8 cellular contexts compared by ENCODE assay signal in the genomic region with DNA sequence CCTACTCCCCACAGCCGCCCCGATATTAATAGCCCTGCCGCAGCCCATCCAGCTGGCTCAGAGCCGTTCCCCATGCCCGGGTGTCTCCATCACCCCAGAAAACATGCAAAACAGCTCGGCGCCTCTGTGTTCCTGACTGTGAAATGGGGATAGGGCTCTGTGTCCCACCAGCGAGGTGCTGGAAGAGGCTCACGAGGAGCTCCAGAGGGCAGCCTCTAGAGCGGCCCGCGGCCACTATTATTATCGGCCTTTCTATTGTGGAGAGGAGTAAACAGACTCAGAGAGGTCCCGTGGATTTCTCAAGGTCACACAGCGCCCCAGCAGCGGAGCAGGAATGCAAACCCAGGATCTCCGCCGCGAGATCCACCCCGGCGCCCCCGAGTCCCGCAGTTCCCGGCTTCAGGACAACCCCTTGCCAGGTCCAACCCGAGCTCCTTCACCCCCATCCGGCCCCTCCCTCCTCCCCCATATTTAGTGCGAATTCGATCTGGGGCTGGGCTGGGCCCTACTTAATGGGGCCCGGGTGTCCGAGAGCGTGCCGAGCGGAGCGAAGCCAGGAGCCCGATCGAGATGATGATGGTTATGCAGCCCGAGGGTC. TPM values are rescaled to one million over a fixed set of nuclear protein-coding genes. Genes with fewer than 3 reads are reported as not detected.
A peak's percentile ranks its signal among the peaks of the same experiment; 100 is the strongest.
DNase-seq lines count a peak whose midpoint lies in the region; ATAC-seq and TF ChIP-seq lines count a peak whose summit lies in the region.

Gene ACTN3, plus strand, starts transcription at position 536 of the 598 bp plus-strand sequence. Its CDS starts 35 bp downstream, at position 571.

- TF ChIP-seq CTCF in BE2C (IDR thresholded peaks at IDR 0.05; ENCODE audit: low read depth, low read length): no peak
- TF ChIP-seq CTCF in HL-60 (IDR thresholded peaks at IDR 0.05; ENCODE audit: insufficient read depth, low read length): no peak
- no peak for TF ChIP-seq CTCF in brain (conservative IDR thresholded peaks at IDR 0.05)
- TF ChIP-seq CTCF in tibial artery (IDR thresholded peaks at IDR 0.05): no peak

- H3K27ac ChIP-seq in HL-60 (replicated peaks) (peak within 1 kb of the TSS; percentile 55), tibial artery (peak within 1 kb of the TSS; percentile 72 to 80)

- H3K4me1 ChIP-seq in BE2C: no peaks in the 10 kb centered on the region; the same call in 1 of the 2 replicates
- peaks cover 0 to 41% (median 27%) of the 10 kb centered on the region in 4 donors for H3K4me1 ChIP-seq in tibial artery

- peak within 1 kb of the TSS in 3 of 5 experiments; percentile 28 to 53 (median 34) for H3K27ac Mint-ChIP-seq in brain

- H3K27me3 ChIP-seq in BE2C: no peaks in the 10 kb centered on the region
- peaks cover 2% of the 10 kb centered on the region for H3K27me3 ChIP-seq in HL-60 (ENCODE audit: insufficient read depth, poor library complexity, severe bottlenecking)
- H3K27me3 ChIP-seq in tibial artery: no peaks in the 10 kb centered on the region

- DNase-seq in BE2C: no peak
- no peak for DNase-seq in HL-60 (ENCODE audit: low read depth in 1 of 2, low spot score in 1 of 2)
- DNase-seq in left kidney (ENCODE audit: low read depth, low spot score): peak; percentile 45
- DNase-seq in tibial artery: peak; percentile 69 to 87
- no peak for DNase-seq in D341Med (ENCODE audit: low spot score)
- no peak for DNase-seq in RPMI8226

- peak within 1 kb of the TSS; percentile 84 for H3K4me3 ChIP-seq in BE2C (ENCODE audit: low read depth, low read length)
- peak within 1 kb of the TSS; percentile 88 for H3K4me3 ChIP-seq in HL-60 (replicated peaks; ENCODE audit: insufficient read depth, low read length)
- H3K4me3 ChIP-seq in tibial artery: peak within 1 kb of the TSS; percentile 68 to 94

- intact Hi-C loops in tibial artery (cut with DNase I; ENCODE audit: low total_unique reads): no loop called here

- peaks cover 18% of the 10 kb centered on the region for H3K27me3 Mint-ChIP-seq in brain

- peak within 1 kb of the TSS; percentile 77 to 84 (median 81) for H3K4me3 Mint-ChIP-seq in brain

- peaks cover 46% of the 10 kb centered on the region for H3K4me1 Mint-ChIP-seq in brain

- no peaks in the 10 kb centered on the region for H3K36me3 ChIP-seq in BE2C
- H3K36me3 ChIP-seq in tibial artery: peaks cover 0 to 21% (median 9%) of the 10 kb centered on the region in 3 donors

- peaks cover 11% of the 10 kb centered on the region for H3K36me3 Mint-ChIP-seq in brain

- H3K9me3 ChIP-seq in BE2C: no peaks in the 10 kb centered on the region
- H3K9me3 ChIP-seq in tibial artery: no peaks in the 10 kb centered on the region

- no peak for ATAC-seq in HG02763 (IDR thresholded peaks at IDR 0.05; ENCODE audit: unreplicated experiment)

- H3K9me3 Mint-ChIP-seq in brain: no peaks in the 10 kb centered on the region

RNA-seq across cellular contexts. Expression of gene ACTN3, which starts in this region (rescaled TPM):
- not detected for polyA plus RNA-seq in BE2C (2012; ENCODE audit: insufficient read depth, insufficient read length, low read depth)
- polyA plus RNA-seq in brain (ENCODE audit: insufficient read depth, low read depth, low replicate concordance): 0.10 TPM

Comparison
In these comparisons a context has a peak if more than half of its experiments do, and no peak if none do; other contexts are left out.
1. DNase-seq: peak in left kidney (single experiment) and tibial artery (2 of 2); none in BE2C (single experiment), HL-60 (0 of 2), D341Med (single experiment) and RPMI8226 (single experiment).
2. Peak in every context shown above with its lines, with median percentiles within 50 percentile points of each other: H3K4me3 ChIP-seq.